Comparison of ENCODE assay signal across 30 cellular contexts in genomic region chr4:110074570-110074969, GRCh38.
"Had no signal": no experiment of that assay in that cellular context is flagged by ENCODE, and none has a peak within 500 bp of the region (broad histone marks: within the 10 kb centered on the region; RNA-seq: fewer than 3 reads in every experiment).

No MANE protein-coding gene starts in this region.

- DNase-seq: activated CD4-positive, alpha-beta T cell treated with anti-CD3 and anti-CD28 coated beads for 48 hours; activated CD4-positive, alpha-beta T cell treated with anti-CD3 and anti-CD28 coated beads, Interleukin-2, amount 50 U/mL, for 1 hour; activated CD4-positive, alpha-beta T cell treated with anti-CD3 and anti-CD28 coated beads, Interleukin-2, amount 50 U/mL, for 48 hours; activated CD8-positive, alpha-beta memory T cell treated with anti-CD3 and anti-CD28 coated beads for 24 hours; activated CD8-positive, alpha-beta T cell treated with anti-CD3 and anti-CD28 coated beads for 36 hours; activated effector memory CD4-positive, alpha-beta T cell treated with anti-CD3 and anti-CD28 coated beads, Interleukin-2, amount 50 U/mL, for 16 hours; activated naive CD4-positive, alpha-beta T cell treated with anti-CD3 and anti-CD28 coated beads for 36 hours; activated naive CD8-positive, alpha-beta T cell treated with anti-CD3 and anti-CD28 coated beads for 36 hours; activated naive CD8-positive, alpha-beta T cell treated with anti-CD3 and anti-CD28 coated beads, Interleukin-2, amount 50 U/mL, for 24 hours; activated T-cell treated with anti-CD3 and anti-CD28 coated beads, Interleukin-2, amount 50 U/mL, for 4 hours; adrenal gland; amygdala; aorta; body of pancreas; caudate nucleus; dorsolateral prefrontal cortex; effector memory CD4-positive, alpha-beta T cell; endodermal cell; foreskin fibroblast; head of caudate nucleus; SW 1271; T-cell; T1000 had no signal

- H3K4me1 ChIP-seq: adrenal gland had no signal

- H3K27ac Mint-ChIP-seq: activated CD8-positive, alpha-beta T cell treated with anti-CD3 and anti-CD28 coated beads for 36 hours; activated naive CD4-positive, alpha-beta T cell treated with anti-CD3 and anti-CD28 coated beads for 36 hours; activated naive CD4-positive, alpha-beta T cell treated with anti-CD3 and anti-CD28 coated beads, Interleukin-2, amount 50 U/mL, for 24 hours; activated naive CD8-positive, alpha-beta T cell treated with anti-CD3 and anti-CD28 coated beads for 36 hours; activated naive CD8-positive, alpha-beta T cell treated with anti-CD3 and anti-CD28 coated beads, Interleukin-2, amount 50 U/mL, for 24 hours; activated T-helper 2 cell treated with anti-CD3 and anti-CD28 coated beads, Interferon-gamma antibody, Interleukin-2, Interleukin-4, amounts not matched to agents 10 μg/mL and 5 μg/mL and 100 μg/mL, durations not matched to agents 14 hours and 24 hours and 36 hours; dendritic cell treated with granulocyte-macrophage colony-stimulating factor and Interleukin-4, amounts not matched to agents 40 ng/mL and 50 ng/mL, for 4 days; endodermal cell; T-cell; T-helper 1 cell treated with Interleukin-12 subunit alpha and Interleukin-12 subunit beta and Interleukin-4 antibody, amounts not matched to agents 30 μg/mL and 1 μg/mL, for 36 hours; T-helper 2 cell treated with Interferon-gamma antibody and Interleukin-4, amounts not matched to agents 5 μg/mL and 100 μg/mL, for 36 hours; WTC11 had no signal

- H3K4me1 Mint-ChIP-seq: T-cell had no signal

- H3K36me3 Mint-ChIP-seq: T-cell had no signal

- H3K27ac ChIP-seq: adrenal gland, body of pancreas, dorsolateral prefrontal cortex, VCaP had no signal

- H3K27me3 Mint-ChIP-seq: activated CD8-positive, alpha-beta T cell treated with anti-CD3 and anti-CD28 coated beads for 36 hours; activated naive CD4-positive, alpha-beta T cell treated with anti-CD3 and anti-CD28 coated beads, Interleukin-2, amount 50 U/mL, for 24 hours; activated naive CD8-positive, alpha-beta T cell treated with anti-CD3 and anti-CD28 coated beads for 36 hours; activated naive CD8-positive, alpha-beta T cell treated with anti-CD3 and anti-CD28 coated beads, Interleukin-2, amount 50 U/mL, for 24 hours; T-cell had no signal

- H3K4me3 ChIP-seq: adrenal gland, body of pancreas, dorsolateral prefrontal cortex had no signal

- H3K9me3 ChIP-seq: adrenal gland, body of pancreas had no signal

- H3K4me3 Mint-ChIP-seq: activated CD8-positive, alpha-beta T cell treated with anti-CD3 and anti-CD28 coated beads for 36 hours; activated naive CD4-positive, alpha-beta T cell treated with anti-CD3 and anti-CD28 coated beads for 36 hours; activated naive CD4-positive, alpha-beta T cell treated with anti-CD3 and anti-CD28 coated beads, Interleukin-2, amount 50 U/mL, for 24 hours; activated naive CD8-positive, alpha-beta T cell treated with anti-CD3 and anti-CD28 coated beads for 36 hours; activated naive CD8-positive, alpha-beta T cell treated with anti-CD3 and anti-CD28 coated beads, Interleukin-2, amount 50 U/mL, for 24 hours; activated T-cell treated with anti-CD3 and anti-CD28 coated beads, Interleukin-2, amount 50 U/mL, for 4 hours; dendritic cell treated with granulocyte-macrophage colony-stimulating factor and Interleukin-4, amounts not matched to agents 40 ng/mL and 50 ng/mL, for 4 days; endodermal cell; T-cell; T-helper 1 cell treated with Interleukin-12 subunit alpha and Interleukin-12 subunit beta and Interleukin-4 antibody, amounts not matched to agents 30 μg/mL and 1 μg/mL, for 36 hours; T-helper 2 cell treated with Interferon-gamma antibody and Interleukin-4, amounts not matched to agents 5 μg/mL and 100 μg/mL, for 36 hours; WTC11 had no signal

- H3K36me3 ChIP-seq: adrenal gland had no signal

- H3K9me3 Mint-ChIP-seq: activated naive CD4-positive, alpha-beta T cell treated with anti-CD3 and anti-CD28 coated beads for 36 hours; activated naive CD4-positive, alpha-beta T cell treated with anti-CD3 and anti-CD28 coated beads, Interleukin-2, amount 50 U/mL, for 24 hours; activated T-cell treated with anti-CD3 and anti-CD28 coated beads, Interleukin-2, amount 50 U/mL, for 4 hours had no signal

- ATAC-seq: activated naive CD8-positive, alpha-beta T cell treated with anti-CD3 and anti-CD28 coated beads, Interleukin-2, amount 50 U/mL, for 24 hours; body of pancreas; T-cell; WTC11 had no signal

- H3K27me3 ChIP-seq: adrenal gland, body of pancreas, dorsolateral prefrontal cortex had no signal
